13 cellular contexts compared by ENCODE assay signal in genomic region chr11:96146765-96147164, GRCh38.
DNase-seq lines count a peak whose midpoint lies in the region; ATAC-seq and TF ChIP-seq lines count a peak whose summit lies in the region.
"Had no signal": no experiment of that assay in that cellular context is flagged by ENCODE, and none has a peak within 500 bp of the region (broad histone marks: within the 10 kb centered on the region; RNA-seq: fewer than 3 reads in every experiment).

No MANE protein-coding gene starts in this region.

- peaks cover 0 to 10% of the 10 kb centered on the region in 2 experiments for H3K36me3 ChIP-seq in SK-N-SH (replicated peaks in 1 of 2; ENCODE audit: control insufficient read depth in 1 of 2, insufficient read depth in 2 of 2, low read length in 1 of 2)

- H3K27me3 Mint-ChIP-seq in mesothelial cell of epicardium (ENCODE audit: low read depth) = no peaks in the 10 kb centered on the region
- no peaks in the 10 kb centered on the region for H3K27me3 Mint-ChIP-seq in stimulated activated naive B cell treated with anti-CD40 and anti-IgM and Interleukin-4, amounts not matched to agents 10 μg/mL and 1 μg/mL and 100 μg/mL, for 72 hours
- no peaks in the 10 kb centered on the region for H3K27me3 Mint-ChIP-seq in T-helper 17 cell
- H3K27me3 Mint-ChIP-seq: CD4-positive, alpha-beta memory T cell had no signal

- POLR2A ChIA-PET in SK-N-SH (lab: Yijun Ruan, JAX) = no interaction called here

- peak; percentile 14 for DNase-seq in HCEC 1CT
- no peak for DNase-seq in SK-N-SH
- DNase-seq in mesothelial cell of epicardium (ENCODE audit: low spot score in 2 of 2, unreplicated experiment in 2 of 2) = no peak
- no peak for DNase-seq in stimulated activated naive B cell treated with anti-CD40 and anti-IgM and Interleukin-4, amounts not matched to agents 10 μg/mL and 1 μg/mL and 100 μg/mL, for 72 hours
- DNase-seq in head of caudate nucleus = no peak
- DNase-seq in T-helper 17 cell = no peak
- DNase-seq: CD4-positive, alpha-beta memory T cell; H7; NCI-H187; NCI-H226; NCI-H524 treated with DMSO at 0.1 percent for 48 hours; SIG-M5 had no signal

- H2AFZ ChIP-seq in SK-N-SH (ENCODE audit: low read depth) = no peak overlapping the region

- peak overlapping the region; percentile 84 to 99; a peak in 3 of 4 replicates for H3K27ac ChIP-seq in SK-N-SH (ENCODE audit: low read depth in 2 of 2, low read length in 1 of 2)

- H3K4me2 ChIP-seq in SK-N-SH = peak overlapping the region; percentile 4; the same call in 1 of the 2 replicates

- H3K4me1 Mint-ChIP-seq in mesothelial cell of epicardium (peaks cover 60% of the 10 kb centered on the region), T-helper 17 cell (peaks cover 12% of the 10 kb centered on the region)
- peaks cover 18 to 27% of the 10 kb centered on the region in 2 donors for H3K4me1 Mint-ChIP-seq in stimulated activated naive B cell treated with anti-CD40 and anti-IgM and Interleukin-4, amounts not matched to agents 10 μg/mL and 1 μg/mL and 100 μg/mL, for 72 hours

- no peaks in the 10 kb centered on the region for H3K9me3 ChIP-seq in SK-N-SH
- H3K9me3 ChIP-seq in T-helper 17 cell (ENCODE audit: control insufficient read depth, low read length, poor library complexity, severe bottlenecking) = no peaks in the 10 kb centered on the region

- TF ChIP-seq CTCF in SK-N-SH (IDR thresholded peaks at IDR 0.05) = no peak
- no peak for TF ChIP-seq CTCF in mesothelial cell of epicardium (IDR thresholded peaks at IDR 0.05; ENCODE audit: unreplicated experiment)

- H3K4me1 ChIP-seq in SK-N-SH (ENCODE audit: control insufficient read depth in 1 of 2, insufficient read depth in 2 of 2, low read depth in 1 of 2, low read length in 1 of 2) = peaks cover 0 to 88% of the 10 kb centered on the region in 2 experiments; a peak in 3 of 4 replicates

- H3F3A ChIP-seq in SK-N-SH (replicated peaks; ENCODE audit: insufficient read depth) = peaks cover 63% of the 10 kb centered on the region

- no peak for TF ChIP-seq RAD21 in SK-N-SH (IDR thresholded peaks at IDR 0.05; ENCODE audit: low read length)

- no peak for TF ChIP-seq EP300 in SK-N-SH (IDR thresholded peaks at IDR 0.05; ENCODE audit: borderline replicate concordance in 1 of 2, low read depth in 1 of 2, low read length in 1 of 2)

- no peaks in the 10 kb centered on the region for H3K9me2 ChIP-seq in SK-N-SH

- H3K9ac ChIP-seq in SK-N-SH = no peak overlapping the region; the same call in 1 of the 2 replicates

- no peaks in the 10 kb centered on the region for H4K20me1 ChIP-seq in SK-N-SH (ENCODE audit: insufficient read depth)

- intact Hi-C loops in head of caudate nucleus (cut with DNase I) = no loop called here

- H3K27me3 ChIP-seq in SK-N-SH (ENCODE audit: insufficient read depth) = no peaks in the 10 kb centered on the region

- peak overlapping the region; percentile 42 for H3K27ac Mint-ChIP-seq in mesothelial cell of epicardium
- H3K27ac Mint-ChIP-seq in stimulated activated naive B cell treated with anti-CD40 and anti-IgM and Interleukin-4, amounts not matched to agents 10 μg/mL and 1 μg/mL and 100 μg/mL, for 72 hours = no peak overlapping the region
- H3K27ac Mint-ChIP-seq in T-helper 17 cell = no peak overlapping the region

- CTCF ChIA-PET in SK-N-SH (lab: Yijun Ruan, JAX) = interaction anchor here (2.0 kb wide), 1 partner anchor 16 kb away, joined by 5 read pairs; no protein-coding TSS in a partner anchor

- ATAC-seq in stimulated activated naive B cell treated with anti-CD40 and anti-IgM and Interleukin-4, amounts not matched to agents 10 μg/mL and 1 μg/mL and 100 μg/mL, for 72 hours (replicated peaks) = peak; percentile 60 to 63
- ATAC-seq in HG03139 (IDR thresholded peaks at IDR 0.05; ENCODE audit: unreplicated experiment) (no peak), T-helper 17 cell (no peak)

- no peaks in the 10 kb centered on the region for H3K9me3 Mint-ChIP-seq in mesothelial cell of epicardium
- H3K9me3 Mint-ChIP-seq in stimulated activated naive B cell treated with anti-CD40 and anti-IgM and Interleukin-4, amounts not matched to agents 10 μg/mL and 1 μg/mL and 100 μg/mL, for 72 hours = no peaks in the 10 kb centered on the region

- peaks cover 71% of the 10 kb centered on the region for H3K79me2 ChIP-seq in SK-N-SH (ENCODE audit: insufficient read depth)

- H3K4me3 Mint-ChIP-seq in mesothelial cell of epicardium (no peak overlapping the region), T-helper 17 cell (no peak overlapping the region)
- H3K4me3 Mint-ChIP-seq in stimulated activated naive B cell treated with anti-CD40 and anti-IgM and Interleukin-4, amounts not matched to agents 10 μg/mL and 1 μg/mL and 100 μg/mL, for 72 hours = no peak overlapping the region

- H3K4me3 ChIP-seq in SK-N-SH (ENCODE audit: low read depth in 2 of 2, low read length in 1 of 2) = no peak overlapping the region

- H3K36me3 Mint-ChIP-seq in mesothelial cell of epicardium (no peaks in the 10 kb centered on the region), T-helper 17 cell (ENCODE audit: low read depth) (no peaks in the 10 kb centered on the region)
- peaks cover 0 to 2% of the 10 kb centered on the region in 2 donors for H3K36me3 Mint-ChIP-seq in stimulated activated naive B cell treated with anti-CD40 and anti-IgM and Interleukin-4, amounts not matched to agents 10 μg/mL and 1 μg/mL and 100 μg/mL, for 72 hours

TF ChIP-seq in SK-N-SH, 30 proteins besides CTCF, POLR2A, EP300 and RAD21:
- TF ChIP-seq RCOR1 (IDR thresholded peaks at IDR 0.05; ENCODE audit: low read length) (no peak), USF1 (IDR thresholded peaks at IDR 0.05; ENCODE audit: borderline replicate concordance, low read depth) (peak; percentile 55; the same call in 1 of the 2 replicates)

Comparison
In these comparisons a context has a peak if more than half of its experiments do, and no peak if none do; other contexts are left out.
1. ATAC-seq: peak in stimulated activated naive B cell treated with anti-CD40 and anti-IgM and Interleukin-4, amounts not matched to agents 10 μg/mL and 1 μg/mL and 100 μg/mL, for 72 hours (2 of 2); none in HG03139 (single experiment) and T-helper 17 cell (single experiment).